ENCODE assay signal across 8 cellular contexts in the genomic region with DNA sequence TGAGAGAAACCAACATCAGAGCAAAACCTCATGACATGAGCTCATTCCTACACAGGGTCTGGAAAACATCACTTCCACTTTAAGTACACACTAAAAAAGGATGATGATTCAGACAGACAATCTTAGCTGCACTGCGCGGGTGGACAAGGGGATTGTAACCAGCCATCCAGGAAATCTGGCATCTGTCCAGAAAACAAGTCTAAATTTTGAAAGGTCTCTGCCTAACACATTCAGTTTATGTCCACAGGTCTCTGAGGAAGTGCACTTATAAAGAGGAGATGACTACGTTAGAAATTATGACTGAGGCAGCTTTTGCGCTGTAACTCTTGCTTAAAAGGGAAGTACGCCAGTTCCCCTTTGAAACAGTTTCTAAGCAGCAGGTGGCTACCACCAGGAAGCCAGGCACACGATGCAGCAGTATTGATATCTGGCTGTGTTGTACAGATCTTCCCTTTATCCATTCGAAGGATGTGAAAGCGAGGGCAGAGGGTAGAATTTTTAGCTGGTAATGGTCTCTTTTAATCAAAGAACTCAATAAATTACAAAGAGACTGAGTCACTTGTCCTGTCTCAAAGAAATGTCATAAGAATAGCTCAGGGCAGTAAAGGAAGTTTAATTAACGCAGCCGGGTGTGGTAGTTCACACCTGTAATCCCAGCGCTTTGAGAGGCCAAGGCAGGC.
A peak's percentile ranks its signal among the peaks of the same experiment; 100 is the strongest.
DNase-seq lines count a peak whose midpoint lies in the region; ATAC-seq and TF ChIP-seq lines count a peak whose summit lies in the region.

No MANE protein-coding gene starts in this region.

- H3K79me2 ChIP-seq in GM23338 (replicated peaks; ENCODE audit: insufficient read depth), result no peaks in the 10 kb centered on the region

- H3K9me2 ChIP-seq in GM23338 (ENCODE audit: insufficient read depth), result peaks cover 3% of the 10 kb centered on the region; the same call in 1 of the 2 replicates

- H3K36me3 Mint-ChIP-seq in CD4-positive, alpha-beta T cell (ENCODE audit: low read depth), result no peaks in the 10 kb centered on the region
- H3K36me3 Mint-ChIP-seq in effector memory CD8-positive, alpha-beta T cell (ENCODE audit: insufficient read depth), result no peaks in the 10 kb centered on the region
- no peaks in the 10 kb centered on the region for H3K36me3 Mint-ChIP-seq in naive thymus-derived CD4-positive, alpha-beta T cell
- no peaks in the 10 kb centered on the region for H3K36me3 Mint-ChIP-seq in GM23338 (ENCODE audit: low read depth)

- H3K4me1 Mint-ChIP-seq in CD4-positive, alpha-beta T cell (ENCODE audit: low read depth), result no peaks in the 10 kb centered on the region
- no peaks in the 10 kb centered on the region for H3K4me1 Mint-ChIP-seq in effector memory CD8-positive, alpha-beta T cell (ENCODE audit: low read depth in 2 of 2)
- no peaks in the 10 kb centered on the region for H3K4me1 Mint-ChIP-seq in naive thymus-derived CD4-positive, alpha-beta T cell
- H3K4me1 Mint-ChIP-seq in GM23338, result no peaks in the 10 kb centered on the region

- intact Hi-C loops in CD4-positive, alpha-beta T cell (cut with DNase I, micrococcal nuclease), result no loop called here
- intact Hi-C loops in naive thymus-derived CD4-positive, alpha-beta T cell (cut with micrococcal nuclease), result no loop called here

- peaks cover 13% of the 10 kb centered on the region for H3K27me3 ChIP-seq in CD4-positive, alpha-beta T cell (ENCODE audit: control insufficient read depth, insufficient read depth, low read length)
- no peaks in the 10 kb centered on the region for H3K27me3 ChIP-seq in naive thymus-derived CD4-positive, alpha-beta T cell (ENCODE audit: control insufficient read depth in 2 of 2, insufficient read depth in 2 of 2, low read length in 2 of 2)
- H3K27me3 ChIP-seq in GM23338 (ENCODE audit: insufficient read depth), result no peaks in the 10 kb centered on the region

- no peaks in the 10 kb centered on the region for H3K9me3 Mint-ChIP-seq in CD4-positive, alpha-beta T cell
- H3K9me3 Mint-ChIP-seq in effector memory CD8-positive, alpha-beta T cell, result no peaks in the 10 kb centered on the region
- no peaks in the 10 kb centered on the region for H3K9me3 Mint-ChIP-seq in naive thymus-derived CD4-positive, alpha-beta T cell
- no peaks in the 10 kb centered on the region for H3K9me3 Mint-ChIP-seq in GM23338

- POLR2A ChIA-PET in CD4-positive, alpha-beta T cell (lab: Charles Lee), result no interaction called here
- POLR2A ChIA-PET in naive thymus-derived CD4-positive, alpha-beta T cell (lab: Charles Lee), result interaction anchor here (0.6 to 0.7 kb wide), 2 partner anchors 128 to 132 kb away, joined by 3 read pairs; a partner anchor contains a TSS

- no peaks in the 10 kb centered on the region for H3K9me3 ChIP-seq in CD4-positive, alpha-beta T cell (ENCODE audit: control insufficient read depth, low read length)
- H3K9me3 ChIP-seq in naive thymus-derived CD4-positive, alpha-beta T cell (ENCODE audit: control insufficient read depth in 2 of 3, low read length in 3 of 3), result no peaks in the 10 kb centered on the region

- no peak overlapping the region for H3K4me3 Mint-ChIP-seq in CD4-positive, alpha-beta T cell
- H3K4me3 Mint-ChIP-seq in effector memory CD8-positive, alpha-beta T cell, result no peak overlapping the region
- H3K4me3 Mint-ChIP-seq in naive thymus-derived CD4-positive, alpha-beta T cell, result no peak overlapping the region
- no peak overlapping the region for H3K4me3 Mint-ChIP-seq in GM23338

- no peak overlapping the region for H3K27ac Mint-ChIP-seq in CD4-positive, alpha-beta T cell
- no peak overlapping the region for H3K27ac Mint-ChIP-seq in effector memory CD8-positive, alpha-beta T cell
- no peak overlapping the region for H3K27ac Mint-ChIP-seq in naive thymus-derived CD4-positive, alpha-beta T cell
- no peak overlapping the region for H3K27ac Mint-ChIP-seq in GM23338

- H2AFZ ChIP-seq in GM23338, result no peak overlapping the region

- H3K36me3 ChIP-seq in naive thymus-derived CD4-positive, alpha-beta T cell (ENCODE audit: control insufficient read depth in 2 of 3, insufficient read depth in 3 of 3, low read length in 3 of 3), result no peaks in the 10 kb centered on the region
- H3K36me3 ChIP-seq in GM23338 (ENCODE audit: insufficient read depth), result no peaks in the 10 kb centered on the region

- no peak for DNase-seq in CD4-positive, alpha-beta T cell
- DNase-seq in SHP77 (lab: John Stamatoyannopoulos, UW) (peak; percentile 44 to 74), GM23338 (ENCODE audit: low spot score) (no peak)
- no peak for DNase-seq in effector memory CD8-positive, alpha-beta T cell
- peak in 6 of 9 donors; percentile 19 to 37 (median 24) for DNase-seq in naive thymus-derived CD4-positive, alpha-beta T cell
- DNase-seq in effector CD4-positive, alpha-beta T cell, result no peak

- H3K27me3 Mint-ChIP-seq in CD4-positive, alpha-beta T cell, result peaks cover 8% of the 10 kb centered on the region
- peaks cover 22 to 26% of the 10 kb centered on the region in 2 donors for H3K27me3 Mint-ChIP-seq in effector memory CD8-positive, alpha-beta T cell
- H3K27me3 Mint-ChIP-seq in naive thymus-derived CD4-positive, alpha-beta T cell, result peaks cover 0 to 5% (median 3%) of the 10 kb centered on the region in 5 donors
- H3K27me3 Mint-ChIP-seq in GM23338 (ENCODE audit: insufficient read depth, low read depth, poor library complexity), result no peaks in the 10 kb centered on the region

- peaks cover 0 to 10% of the 10 kb centered on the region in 2 donors for H3K4me1 ChIP-seq in naive thymus-derived CD4-positive, alpha-beta T cell (ENCODE audit: control insufficient read depth in 2 of 2, insufficient read depth in 2 of 2, low read length in 2 of 2)
- H3K4me1 ChIP-seq in GM23338 (ENCODE audit: insufficient read depth), result no peaks in the 10 kb centered on the region

- H3F3A ChIP-seq in GM23338 (replicated peaks; ENCODE audit: low read depth), result no peaks in the 10 kb centered on the region

- no peaks in the 10 kb centered on the region; the same call in 1 of the 2 replicates for H4K20me1 ChIP-seq in GM23338 (replicated peaks; ENCODE audit: insufficient read depth)

- no peak for TF ChIP-seq CTCF in CD4-positive, alpha-beta T cell (IDR thresholded peaks at IDR 0.05)
- no peak for TF ChIP-seq CTCF in GM23338 (conservative IDR thresholded peaks at IDR 0.05; ENCODE audit: low read depth in 2 of 2)

- H3K27ac ChIP-seq in CD4-positive, alpha-beta T cell (ENCODE audit: low read depth, low read length), result no peak overlapping the region
- H3K27ac ChIP-seq in naive thymus-derived CD4-positive, alpha-beta T cell (ENCODE audit: low read depth, low read length), result no peak overlapping the region
- no peak overlapping the region for H3K27ac ChIP-seq in GM23338 (ENCODE audit: low read depth)

- H3K4me2 ChIP-seq in GM23338, result no peak overlapping the region

- CTCF ChIA-PET in CD4-positive, alpha-beta T cell (lab: Charles Lee), result no interaction called here
- CTCF ChIA-PET in naive thymus-derived CD4-positive, alpha-beta T cell (lab: Charles Lee), result interaction anchor here (0.6 kb wide), 1 partner anchor 838 kb away, joined by 3 read pairs; no protein-coding TSS in a partner anchor

- no peak overlapping the region for H3K4me3 ChIP-seq in naive thymus-derived CD4-positive, alpha-beta T cell (ENCODE audit: low read length)
- no peak overlapping the region for H3K4me3 ChIP-seq in GM23338

- peak; percentile 62 for ATAC-seq in CD4-positive, alpha-beta T cell (ENCODE audit: poor library complexity)
- ATAC-seq in GM19025 (IDR thresholded peaks at IDR 0.05; ENCODE audit: low read depth, unreplicated experiment), result peak; percentile 63
- peak; percentile 90 for ATAC-seq in HG03432 (IDR thresholded peaks at IDR 0.05; ENCODE audit: unreplicated experiment)
- ATAC-seq in effector memory CD8-positive, alpha-beta T cell (replicated peaks), result peak; percentile 42
- ATAC-seq in naive thymus-derived CD4-positive, alpha-beta T cell, result peak; percentile 84
- no peak for ATAC-seq in GM23338

TF ChIP-seq in GM23338, 12 proteins besides CTCF, POLR2A, EP300 and RAD21 (continues in another document):
- TF ChIP-seq POLR2AphosphoS5 (IDR thresholded peaks at IDR 0.05; ENCODE audit: low read depth) (no peak), STAT1 (IDR thresholded peaks at IDR 0.05; ENCODE audit: unreplicated experiment) (no peak), ZNF331 (CRISPR knock-in tag; IDR thresholded peaks at IDR 0.05; ENCODE audit: low read depth) (no peak), CREB1 (CRISPR knock-in tag; IDR thresholded peaks at IDR 0.05; ENCODE audit: low read depth) (no peak), JUNB (IDR thresholded peaks at IDR 0.05; ENCODE audit: unreplicated experiment) (no peak), EZH2phosphoT487 (IDR thresholded peaks at IDR 0.05; ENCODE audit: unreplicated experiment) (no peak)
- TF ChIP-seq, protein P1, sequence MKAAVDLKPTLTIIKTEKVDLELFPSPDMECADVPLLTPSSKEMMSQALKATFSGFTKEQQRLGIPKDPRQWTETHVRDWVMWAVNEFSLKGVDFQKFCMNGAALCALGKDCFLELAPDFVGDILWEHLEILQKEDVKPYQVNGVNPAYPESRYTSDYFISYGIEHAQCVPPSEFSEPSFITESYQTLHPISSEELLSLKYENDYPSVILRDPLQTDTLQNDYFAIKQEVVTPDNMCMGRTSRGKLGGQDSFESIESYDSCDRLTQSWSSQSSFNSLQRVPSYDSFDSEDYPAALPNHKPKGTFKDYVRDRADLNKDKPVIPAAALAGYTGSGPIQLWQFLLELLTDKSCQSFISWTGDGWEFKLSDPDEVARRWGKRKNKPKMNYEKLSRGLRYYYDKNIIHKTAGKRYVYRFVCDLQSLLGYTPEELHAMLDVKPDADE (IDR thresholded peaks at IDR 0.05), result no peak

Comparison
In these comparisons a context has a peak if more than half of its experiments do, and no peak if none do; other contexts are left out.
1. DNase-seq: peak in SHP77 (2 of 2) and naive thymus-derived CD4-positive, alpha-beta T cell (6 of 9); none in CD4-positive, alpha-beta T cell (0 of 10), effector memory CD8-positive, alpha-beta T cell (0 of 3), effector CD4-positive, alpha-beta T cell (single experiment) and GM23338 (single experiment).